24 cellular contexts compared by ENCODE assay signal in the genomic region with DNA sequence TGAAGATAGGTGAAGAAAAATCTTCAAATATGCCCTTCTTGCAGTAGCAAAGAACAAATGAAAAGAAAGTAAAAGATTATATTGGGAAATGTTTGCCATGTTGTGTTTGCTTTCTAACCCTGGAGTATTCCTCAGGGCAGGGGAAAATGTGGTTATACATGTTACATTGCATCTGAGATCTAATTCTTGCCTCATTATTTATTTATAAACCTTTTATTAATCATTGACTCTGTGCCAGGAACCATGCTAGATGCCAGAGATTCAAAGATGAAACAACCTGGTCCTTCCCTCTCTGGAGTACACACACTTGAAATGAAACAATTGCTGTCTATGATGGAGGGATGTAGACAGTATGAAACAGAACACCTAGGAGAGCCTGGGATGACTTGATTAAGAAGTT.
DNase-seq lines count a peak whose midpoint lies in the region; ATAC-seq and TF ChIP-seq lines count a peak whose summit lies in the region.
"Had no signal": no experiment of that assay in that cellular context is flagged by ENCODE, and none has a peak within 500 bp of the region (broad histone marks: within the 10 kb centered on the region; RNA-seq: fewer than 3 reads in every experiment).

No MANE protein-coding gene starts in this region.

- H3K4me3 ChIP-seq in ACC112 (ENCODE audit: low read depth, low read length) (peak overlapping the region; percentile 20), IMR-90 (ENCODE audit: insufficient read depth, low read depth, low read length) (no peak overlapping the region), mammary epithelial cell (replicated peaks in 1 of 3; ENCODE audit: insufficient read depth in 1 of 3, low read depth in 2 of 3, low read length in 3 of 3) (no peak overlapping the region), endodermal cell (ENCODE audit: low read length) (no peak overlapping the region)
- H3K4me3 ChIP-seq: BLaER1 treated with 17β-estradiol and CSF1 and Interleukin-3, amounts not matched to agents 10 nM and 100 nM; coronary artery; lung; pancreas; testis; vagina had no signal

- H3K4ac ChIP-seq in IMR-90 (ENCODE audit: low read depth, low read length): no peak overlapping the region; the same call in 1 of the 2 replicates

- TF ChIP-seq POLR2A in IMR-90 (IDR thresholded peaks at IDR 0.05; ENCODE audit: low read depth, low read length): no peak

- H3K27me3 ChIP-seq in ACC112 (ENCODE audit: insufficient read depth, low read length): no peaks in the 10 kb centered on the region
- no peaks in the 10 kb centered on the region for H3K27me3 ChIP-seq in IMR-90 (ENCODE audit: control insufficient read depth, insufficient read depth, low read length)
- no peaks in the 10 kb centered on the region for H3K27me3 ChIP-seq in mammary epithelial cell (ENCODE audit: insufficient read depth, low read length)
- no peaks in the 10 kb centered on the region for H3K27me3 ChIP-seq in endodermal cell (ENCODE audit: control insufficient read depth, insufficient read depth, low read length, poor library complexity, severe bottlenecking)
- H3K27me3 ChIP-seq: BLaER1 treated with 17β-estradiol and CSF1 and Interleukin-3, amounts not matched to agents 10 nM and 100 nM; testis; vagina had no signal

- no peak overlapping the region for H2AFZ ChIP-seq in ACC112 (ENCODE audit: low read length, unreplicated experiment)
- no peak overlapping the region for H2AFZ ChIP-seq in IMR-90 (replicated peaks; ENCODE audit: low read length, poor library complexity)
- no peak overlapping the region for H2AFZ ChIP-seq in mammary epithelial cell (ENCODE audit: low read depth, low read length)

- H3K79me2 ChIP-seq in ACC112 (ENCODE audit: control insufficient read depth, insufficient read depth, low read length, unreplicated experiment) (no peaks in the 10 kb centered on the region), mammary epithelial cell (ENCODE audit: insufficient read depth, low read length) (no peaks in the 10 kb centered on the region)

- H3K27ac ChIP-seq in ACC112 (ENCODE audit: low read depth, low read length) (peak overlapping the region; percentile 90), IMR-90 (ENCODE audit: insufficient read depth, low read length) (no peak overlapping the region), mammary epithelial cell (ENCODE audit: insufficient read depth, low read depth, low read length) (peak overlapping the region; percentile 67), endodermal cell (ENCODE audit: low read depth, low read length) (no peak overlapping the region)
- H3K27ac ChIP-seq: coronary artery, pancreas, testis, vagina had no signal

- no peak overlapping the region for H4K8ac ChIP-seq in IMR-90 (ENCODE audit: low read depth in 2 of 2, low read length in 2 of 2)

- no peaks in the 10 kb centered on the region for H4K20me1 ChIP-seq in IMR-90 (ENCODE audit: insufficient read depth, low read length)
- H4K20me1 ChIP-seq in mammary epithelial cell (ENCODE audit: insufficient read depth, low read length): no peaks in the 10 kb centered on the region
- H4K20me1 ChIP-seq: BLaER1 treated with 17β-estradiol and CSF1 and Interleukin-3, amounts not matched to agents 10 nM and 100 nM had no signal

- no peaks in the 10 kb centered on the region for H3K9me3 Mint-ChIP-seq in endodermal cell
- H3K9me3 Mint-ChIP-seq: activated CD4-positive, alpha-beta T cell treated with anti-CD3 and anti-CD28 coated beads, Interleukin-2, amount 10 ng/mL, durations not matched to agents 24 days and 14 days; activated naive CD4-positive, alpha-beta T cell treated with anti-CD3 and anti-CD28 coated beads, Interleukin-2, amount 50 U/mL, for 72 hours had no signal

- peak overlapping the region; percentile 58; the same call in 1 of the 2 replicates for H3K14ac ChIP-seq in IMR-90 (replicated peaks; ENCODE audit: low read depth, low read length)

- in situ Hi-C loops in IMR-90 (cut with MboI; ENCODE audit: low sequenced_read_pairs): loop anchor here (25.0 kb wide), 1 partner anchor 384 kb away; no protein-coding TSS in a partner anchor
- in situ Hi-C loops in mammary epithelial cell (cut with MboI; ENCODE audit: low sequenced_read_pairs in 2 of 2): loop anchor here in 1 of 2 donors (25.0 kb wide), 1 partner anchor 384 kb away; no protein-coding TSS in a partner anchor

- H3K9ac ChIP-seq in IMR-90 (ENCODE audit: low read depth, low read length) (no peak overlapping the region), mammary epithelial cell (ENCODE audit: insufficient read depth, low read length) (no peak overlapping the region), endodermal cell (ENCODE audit: extremely low read depth, low read length, poor library complexity, severe bottlenecking) (no peak overlapping the region)
- H3K9ac ChIP-seq: BLaER1 treated with 17β-estradiol and CSF1 and Interleukin-3, amounts not matched to agents 10 nM and 100 nM had no signal

- dilution Hi-C loops in IMR-90 (cut with HindIII; ENCODE audit: low sequenced_read_pairs, unreplicated experiment): no loop called here
- dilution Hi-C loops in mammary epithelial cell (cut with HindIII; ENCODE audit: low sequenced_read_pairs): no loop called here

- TF ChIP-seq RAD21 in IMR-90 (IDR thresholded peaks at IDR 0.05; ENCODE audit: low read length): no peak

- peaks cover 0 to 2% of the 10 kb centered on the region in 2 experiments; a peak in 1 of 4 replicates for H3K79me1 ChIP-seq in IMR-90 (ENCODE audit: low read depth in 1 of 2, low read length in 2 of 2)

- POLR2A ChIA-PET in IMR-90 (lab: Charles Lee; ENCODE audit: unreplicated experiment): interaction anchor here (0.7 kb wide), 1 partner anchor 47 kb away, joined by 3 read pairs; no protein-coding TSS in a partner anchor

- no peak overlapping the region for H4K5ac ChIP-seq in IMR-90 (ENCODE audit: low read depth, low read length)

- no peak overlapping the region for H4K91ac ChIP-seq in IMR-90 (ENCODE audit: insufficient read depth, low read depth, low read length)

- H3K18ac ChIP-seq in IMR-90 (ENCODE audit: low read depth, low read length): peak overlapping the region; percentile 30; the same call in 1 of the 2 replicates

- H3K56ac ChIP-seq in IMR-90 (ENCODE audit: extremely low read depth, insufficient read depth, low read length): no peak overlapping the region

- H3K9me1 ChIP-seq in IMR-90 (ENCODE audit: insufficient read depth, low read length): peaks cover 3% of the 10 kb centered on the region

- no peak overlapping the region for H2BK15ac ChIP-seq in IMR-90 (ENCODE audit: low read depth, low read length)

- H2BK5ac ChIP-seq in IMR-90 (ENCODE audit: low read depth, low read length, poor library complexity, severe bottlenecking): no peak overlapping the region

- no peak overlapping the region for H2AK5ac ChIP-seq in IMR-90 (ENCODE audit: low read depth, low read length)

- H3K27ac Mint-ChIP-seq in endodermal cell: no peak overlapping the region
- H3K27ac Mint-ChIP-seq: activated CD4-positive, alpha-beta T cell treated with anti-CD3 and anti-CD28 coated beads, Interleukin-2, amount 10 ng/mL, durations not matched to agents 24 days and 14 days; activated naive CD4-positive, alpha-beta T cell treated with anti-CD3 and anti-CD28 coated beads, Interleukin-2, amount 50 U/mL, for 72 hours; stimulated activated effector memory CD8-positive, alpha-beta T cell treated with anti-CD3 and anti-CD28 coated beads, Interleukin-12 subunit alpha, Interleukin-12 subunit beta, amount 100 ng/mL, for 72 hours had no signal

- CTCF ChIA-PET in IMR-90 (lab: Yijun Ruan, JAX) (no interaction called here), mammary epithelial cell (lab: Charles Lee; ENCODE audit: low non-redundant PET) (no interaction called here)

- ATAC-seq in IMR-90 (ENCODE audit: low read depth) (no peak), GM19397 (IDR thresholded peaks at IDR 0.05; ENCODE audit: unreplicated experiment) (no peak), HG03378 (IDR thresholded peaks at IDR 0.05; ENCODE audit: unreplicated experiment) (no peak)
- ATAC-seq: activated naive CD4-positive, alpha-beta T cell treated with anti-CD3 and anti-CD28 coated beads, Interleukin-2, amount 50 U/mL, for 72 hours; sciatic nerve; stimulated activated effector memory CD8-positive, alpha-beta T cell treated with anti-CD3 and anti-CD28 coated beads, Interleukin-12 subunit alpha, Interleukin-12 subunit beta, amount 100 ng/mL, for 72 hours had no signal

- no peaks in the 10 kb centered on the region for H3K36me3 Mint-ChIP-seq in endodermal cell (ENCODE audit: low read depth)
- H3K36me3 Mint-ChIP-seq: naive B cell; stimulated activated effector memory CD8-positive, alpha-beta T cell treated with anti-CD3 and anti-CD28 coated beads, Interleukin-12 subunit alpha, Interleukin-12 subunit beta, amount 100 ng/mL, for 72 hours had no signal

- H3K4me2 ChIP-seq in IMR-90 (ENCODE audit: low read depth, low read length) (no peak overlapping the region), mammary epithelial cell (ENCODE audit: insufficient read depth, low read depth, low read length) (peak overlapping the region; percentile 54)

- no peaks in the 10 kb centered on the region for H3K9me3 ChIP-seq in IMR-90 (ENCODE audit: control insufficient read depth, insufficient read depth, low read length)
- H3K9me3 ChIP-seq in mammary epithelial cell (replicated peaks; ENCODE audit: insufficient read depth, low read length): no peaks in the 10 kb centered on the region
- no peaks in the 10 kb centered on the region for H3K9me3 ChIP-seq in endodermal cell (ENCODE audit: control insufficient read depth, low read length)
- H3K9me3 ChIP-seq: pancreas, testis, vagina had no signal

- BruUV-seq in IMR-90 (replicated peaks; lab: Mats Ljungman, UMichigan) (no TSS peak), mammary epithelial cell (replicated peaks; lab: Mats Ljungman, UMichigan) (TSS peak; percentile 85)

- H3K4me1 ChIP-seq in ACC112 (ENCODE audit: control insufficient read depth, insufficient read depth, low read length, unreplicated experiment) (peaks cover 46% of the 10 kb centered on the region), IMR-90 (ENCODE audit: control insufficient read depth, insufficient read depth, low read length) (peaks cover 7% of the 10 kb centered on the region; the same call in 1 of the 2 replicates), mammary epithelial cell (ENCODE audit: insufficient read depth, low read length) (peaks cover 28% of the 10 kb centered on the region), endodermal cell (ENCODE audit: control insufficient read depth, insufficient read depth, low read length) (no peaks in the 10 kb centered on the region)
- H3K4me1 ChIP-seq: testis, vagina had no signal

- TF ChIP-seq CTCF in IMR-90 (conservative IDR thresholded peaks at IDR 0.05; ENCODE audit: low read depth, low read length) (no peak), mammary epithelial cell (conservative IDR thresholded peaks at IDR 0.05 in 1 of 2, IDR thresholded peaks at IDR 0.05 in 1 of 2; ENCODE audit: extremely low read depth in 1 of 2, insufficient read depth in 1 of 2, low read depth in 1 of 2, low read length in 2 of 2) (no peak), endodermal cell (conservative IDR thresholded peaks at IDR 0.05) (no peak)

- no peaks in the 10 kb centered on the region for H3K36me3 ChIP-seq in ACC112 (ENCODE audit: insufficient read depth, low read length)
- H3K36me3 ChIP-seq in IMR-90 (ENCODE audit: control insufficient read depth, insufficient read depth, low read length): no peaks in the 10 kb centered on the region
- H3K36me3 ChIP-seq in mammary epithelial cell (ENCODE audit: insufficient read depth, low read length): no peaks in the 10 kb centered on the region
- no peaks in the 10 kb centered on the region for H3K36me3 ChIP-seq in endodermal cell (ENCODE audit: control insufficient read depth, insufficient read depth, low read length)
- H3K36me3 ChIP-seq: BLaER1 treated with 17β-estradiol and CSF1 and Interleukin-3, amounts not matched to agents 10 nM and 100 nM; pancreas; vagina had no signal

- no peak overlapping the region for H3K23ac ChIP-seq in IMR-90 (ENCODE audit: low read depth, low read length)

- peaks cover 8% of the 10 kb centered on the region for H3K4me1 Mint-ChIP-seq in endodermal cell
- H3K4me1 Mint-ChIP-seq: activated CD4-positive, alpha-beta T cell treated with anti-CD3 and anti-CD28 coated beads, Interleukin-2, amount 10 ng/mL, durations not matched to agents 24 days and 14 days; naive B cell; stimulated activated effector memory CD8-positive, alpha-beta T cell treated with anti-CD3 and anti-CD28 coated beads, Interleukin-12 subunit alpha, Interleukin-12 subunit beta, amount 100 ng/mL, for 72 hours had no signal

- intact Hi-C loops in IMR-90 (cut with micrococcal nuclease): no loop called here
- intact Hi-C loops in mammary epithelial cell (cut with micrococcal nuclease): loop anchor here (5.0 kb wide), 2 partner anchors 139 to 389 kb away; no protein-coding TSS in a partner anchor

- peak overlapping the region; percentile 40; the same call in 1 of the 2 replicates for H2BK120ac ChIP-seq in IMR-90 (ENCODE audit: low read depth, low read length)

- no peak overlapping the region for H2AK9ac ChIP-seq in IMR-90 (replicated peaks; ENCODE audit: low read depth, low read length, poor library complexity)

- no peak overlapping the region for H3K4me3 Mint-ChIP-seq in endodermal cell
- H3K4me3 Mint-ChIP-seq: activated CD4-positive, alpha-beta T cell treated with anti-CD3 and anti-CD28 coated beads, Interleukin-2, amount 10 ng/mL, durations not matched to agents 24 days and 14 days; naive B cell; stimulated activated effector memory CD8-positive, alpha-beta T cell treated with anti-CD3 and anti-CD28 coated beads, Interleukin-12 subunit alpha, Interleukin-12 subunit beta, amount 100 ng/mL, for 72 hours had no signal

- peaks cover 4% of the 10 kb centered on the region for H3K27me3 Mint-ChIP-seq in endodermal cell (ENCODE audit: insufficient read depth)

- H2BK20ac ChIP-seq in IMR-90 (ENCODE audit: low read depth, low read length): peak overlapping the region; percentile 30; the same call in 1 of the 2 replicates

- DNase-seq in IMR-90: peak; percentile 37
- DNase-seq in mammary epithelial cell: peak; percentile 45
- peak; percentile 80 for DNase-seq in kidney tubule cell (ENCODE audit: low spot score)
- no peak for DNase-seq in ecto neural progenitor cell (ENCODE audit: low spot score)
- DNase-seq in endodermal cell: no peak
- DNase-seq: activated CD4-positive, alpha-beta T cell treated with anti-CD3 and anti-CD28 coated beads, Interleukin-2, amount 10 ng/mL, durations not matched to agents 24 days and 14 days; hippocampal formation; naive B cell; NCI-H146; NCI-H2171; NCI-H524 treated with DMSO at 0.1 percent for 48 hours; RPMI8226; testis had no signal

Comparison
In these comparisons a context has a peak if more than half of its experiments do, and no peak if none do; other contexts are left out.
1. H3K27ac ChIP-seq: peak in ACC112 (single experiment) and mammary epithelial cell (single experiment); none in IMR-90 (single experiment) and endodermal cell (single experiment).
2. DNase-seq: peak in IMR-90 (single experiment), mammary epithelial cell (single experiment) and kidney tubule cell (single experiment); none in ecto neural progenitor cell (single experiment) and endodermal cell (single experiment).